8 cellular contexts compared by ENCODE assay signal in genomic region chr2:240832205-240832727, GRCh38. TPM values are rescaled to one million over a fixed set of nuclear protein-coding genes. Genes with fewer than 3 reads are reported as not detected.
DNase-seq lines count a peak whose midpoint lies in the region; ATAC-seq, FAIRE-seq and TF ChIP-seq lines count a peak whose summit lies in the region.

No MANE protein-coding gene starts in this region.

- H2BK5ac ChIP-seq in neuronal stem cell (ENCODE audit: low read length): peak overlapping the region; percentile 49

- no peaks in the 10 kb centered on the region for H3K9me3 Mint-ChIP-seq in stimulated activated naive CD8-positive, alpha-beta T cell treated with anti-CD3 and anti-CD28 coated beads, Interleukin-15, amount 100 ng/mL, for 72 hours

- H3K27me3 ChIP-seq in SJCRH30: peaks cover 3% of the 10 kb centered on the region; the same call in 1 of the 2 replicates
- H3K27me3 ChIP-seq in foreskin keratinocyte: peaks cover 26% of the 10 kb centered on the region
- peaks cover 3 to 47% (median 13%) of the 10 kb centered on the region in 3 experiments for H3K27me3 ChIP-seq in neuronal stem cell (ENCODE audit: control insufficient read depth in 3 of 3, insufficient read depth in 3 of 3, low read depth in 1 of 3, low read length in 3 of 3)

- H3K27ac ChIP-seq in SJCRH30: no peak overlapping the region
- H3K27ac ChIP-seq in foreskin keratinocyte: no peak overlapping the region
- H3K27ac ChIP-seq in neuronal stem cell (replicated peaks; ENCODE audit: low read length): no peak overlapping the region

- H2BK12ac ChIP-seq in neuronal stem cell (ENCODE audit: low read length): no peak overlapping the region

- TF ChIP-seq CTCF in D721Med (IDR thresholded peaks at IDR 0.05; ENCODE audit: insufficient read depth, missing control alignments) (no peak), foreskin keratinocyte (conservative IDR thresholded peaks at IDR 0.05) (no peak)

- peaks cover 44% of the 10 kb centered on the region for H3K27me3 Mint-ChIP-seq in stimulated activated naive CD8-positive, alpha-beta T cell treated with anti-CD3 and anti-CD28 coated beads, Interleukin-15, amount 100 ng/mL, for 72 hours

- H3K4ac ChIP-seq in neuronal stem cell (ENCODE audit: low read length): no peak overlapping the region

- H2AK5ac ChIP-seq in neuronal stem cell (ENCODE audit: low read depth, low read length): no peak overlapping the region

- H3K9ac ChIP-seq in neuronal stem cell (ENCODE audit: low read depth, low read length, poor library complexity): peak overlapping the region; percentile 12

- H3K4me3 ChIP-seq in SJCRH30 (peak overlapping the region; percentile 23; the same call in 1 of the 2 replicates), neuronal stem cell (ENCODE audit: low read length in 2 of 2) (peak overlapping the region; percentile 30 to 39)

- DNase-seq in D721Med (ENCODE audit: insufficient read length, low spot score) (peak; percentile 77), Kasumi-1 (lab: John Stamatoyannopoulos, UW) (peak; percentile 31 to 46), SJCRH30 (peak; percentile 87 to 90), activated gamma-delta T cell (lab: John Stamatoyannopoulos, UW) (peak; percentile 99), foreskin keratinocyte (peak; percentile 29 to 64), neuronal stem cell (ENCODE audit: low spot score) (peak; percentile 97)
- peak; percentile 99 for DNase-seq in stimulated activated naive CD8-positive, alpha-beta T cell treated with anti-CD3 and anti-CD28 coated beads, Interleukin-15, amount 100 ng/mL, for 72 hours

- peak overlapping the region; percentile 78 for H3K4me2 ChIP-seq in neuronal stem cell (ENCODE audit: insufficient read depth, low read length, poor library complexity, severe bottlenecking)

- no peak overlapping the region for H4K8ac ChIP-seq in neuronal stem cell (ENCODE audit: low read depth, low read length)

- peaks cover 2% of the 10 kb centered on the region for H3K79me1 ChIP-seq in neuronal stem cell (ENCODE audit: low read depth, low read length)

- H3K14ac ChIP-seq in neuronal stem cell (ENCODE audit: low read length): no peak overlapping the region

- ATAC-seq in GM21717 (IDR thresholded peaks at IDR 0.05; ENCODE audit: unreplicated experiment) (peak; percentile 73), foreskin keratinocyte (peak; percentile 90)
- ATAC-seq in stimulated activated naive CD8-positive, alpha-beta T cell treated with anti-CD3 and anti-CD28 coated beads, Interleukin-15, amount 100 ng/mL, for 72 hours: peak; percentile 91

- no peaks in the 10 kb centered on the region for H3K9me3 ChIP-seq in SJCRH30 (replicated peaks)
- H3K9me3 ChIP-seq in neuronal stem cell (replicated peaks in 1 of 2; ENCODE audit: control insufficient read depth in 2 of 2, insufficient read depth in 1 of 2, low read depth in 1 of 2, low read length in 2 of 2): no peaks in the 10 kb centered on the region

- H4K91ac ChIP-seq in neuronal stem cell (ENCODE audit: low read depth, low read length, poor library complexity): no peak overlapping the region

- no peak overlapping the region for H3K23ac ChIP-seq in neuronal stem cell (ENCODE audit: low read depth, low read length, poor library complexity)

- H2BK120ac ChIP-seq in neuronal stem cell (ENCODE audit: low read depth, low read length): no peak overlapping the region

- H3K27ac Mint-ChIP-seq in stimulated activated naive CD8-positive, alpha-beta T cell treated with anti-CD3 and anti-CD28 coated beads, Interleukin-15, amount 100 ng/mL, for 72 hours: peak overlapping the region in 1 of 2 donors; percentile 95

- H3K4me1 ChIP-seq in SJCRH30 (peaks cover 6% of the 10 kb centered on the region), foreskin keratinocyte (no peaks in the 10 kb centered on the region), neuronal stem cell (ENCODE audit: control insufficient read depth in 2 of 2, insufficient read depth in 1 of 2, low read depth in 1 of 2, low read length in 2 of 2) (peaks cover 8 to 15% of the 10 kb centered on the region in 2 donors)

- H2BK15ac ChIP-seq in neuronal stem cell (ENCODE audit: low read length): no peak overlapping the region

- no CpG with 5 or more reads among the region's 54 CpGs for WGBS in neuronal stem cell (ENCODE audit: extremely low coverage in 2 of 2, insufficient read length in 2 of 2, insufficient replicate concordance in 1 of 2), 2 donors

- H3K4me1 Mint-ChIP-seq in stimulated activated naive CD8-positive, alpha-beta T cell treated with anti-CD3 and anti-CD28 coated beads, Interleukin-15, amount 100 ng/mL, for 72 hours: peaks cover 20% of the 10 kb centered on the region

- H3K36me3 ChIP-seq in SJCRH30 (no peaks in the 10 kb centered on the region), neuronal stem cell (replicated peaks in 1 of 2; ENCODE audit: control insufficient read depth in 2 of 2, insufficient read depth in 2 of 2, low read length in 2 of 2) (no peaks in the 10 kb centered on the region)

- H2AFZ ChIP-seq in neuronal stem cell (ENCODE audit: low read length): peak overlapping the region; percentile 86

- no peak overlapping the region for H3K18ac ChIP-seq in neuronal stem cell (ENCODE audit: low read length)

- H3K4me3 Mint-ChIP-seq in stimulated activated naive CD8-positive, alpha-beta T cell treated with anti-CD3 and anti-CD28 coated beads, Interleukin-15, amount 100 ng/mL, for 72 hours: peak overlapping the region; percentile 82 to 84

- FAIRE-seq in D721Med (lab: Jason Lieb, UNC): no peak

RNA-seq across cellular contexts. Expression of gene KIF1A, which starts 12.2 kb away (rescaled TPM):
- 3.7 and 4.0 TPM in 2 replicates for total RNA-seq in SJCRH30 (2014; rRNA removed; shearing (Covaris generic))
- total RNA-seq in foreskin keratinocyte: not detected in 2 replicates
- not detected in 2 replicates for polyA plus RNA-seq in foreskin keratinocyte
- 32.5 TPM for polyA plus RNA-seq in neuronal stem cell (2013, experiment 1 of 2)
- 33.9 TPM for polyA plus RNA-seq in neuronal stem cell (2013, experiment 2 of 2)

RNA-seq across cellular contexts. Expression of gene AGXT, which starts 36.4 kb away (rescaled TPM):
- total RNA-seq in SJCRH30 (2014; rRNA removed; shearing (Covaris generic)): 1.3 and 1.7 TPM in 2 replicates
- total RNA-seq in foreskin keratinocyte: not detected in 2 replicates
- polyA plus RNA-seq in foreskin keratinocyte: not detected in 2 replicates
- not detected for polyA plus RNA-seq in neuronal stem cell (2013, experiment 1 of 2)
- polyA plus RNA-seq in neuronal stem cell (2013, experiment 2 of 2): not detected

Comparison
In these comparisons a context has a peak if more than half of its experiments do, and no peak if none do; other contexts are left out.
1. DNase-seq: peak in every context shown above with its lines; median percentile 99 in activated gamma-delta T cell; 99 in stimulated activated naive CD8-positive, alpha-beta T cell treated with anti-CD3 and anti-CD28 coated beads, Interleukin-15, amount 100 ng/mL, for 72 hours; 97 in neuronal stem cell; 88 in SJCRH30; 77 in D721Med; 46 in foreskin keratinocyte; 38 in Kasumi-1.